Comparison of ENCODE assay signal across 8 cellular contexts in the genomic region with DNA sequence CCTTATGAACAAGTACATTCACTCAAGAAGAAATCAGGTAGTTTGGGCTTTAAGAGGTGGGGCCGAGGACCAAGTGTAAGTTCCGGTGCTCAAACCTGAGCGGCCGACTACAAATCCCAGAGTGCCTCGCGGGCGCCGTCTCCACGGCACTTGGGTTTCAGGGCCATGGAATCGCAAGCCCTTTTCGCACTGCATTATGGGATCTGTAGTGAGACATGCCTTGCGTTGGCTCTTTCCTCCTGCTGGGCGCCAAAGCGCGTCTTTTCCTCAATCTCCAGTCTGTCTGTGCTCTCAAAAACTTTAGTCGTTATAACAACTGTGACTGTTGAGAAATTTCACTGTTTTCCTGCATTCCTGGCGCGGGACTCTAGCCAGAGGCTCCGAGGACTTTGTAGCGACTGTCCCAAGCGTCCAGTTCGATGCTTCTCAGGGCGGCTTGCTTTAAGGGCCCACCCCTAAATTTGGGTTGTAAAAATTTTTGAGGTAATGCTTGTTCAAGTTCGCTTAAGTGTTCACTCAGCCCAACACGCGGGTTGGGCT. TPM values are rescaled to one million over a fixed set of nuclear protein-coding genes. Genes with fewer than 3 reads are reported as not detected.
DNase-seq lines count a peak whose midpoint lies in the region; ATAC-seq and TF ChIP-seq lines count a peak whose summit lies in the region.

No MANE protein-coding gene starts in this region.

- H3K4me1 ChIP-seq in Panc1 (ENCODE audit: control insufficient read depth, insufficient read depth, low read length) (peaks cover 20% of the 10 kb centered on the region), esophagus muscularis mucosa (peaks cover 39 to 68% (median 65%) of the 10 kb centered on the region in 4 donors), mucosa of stomach (ENCODE audit: control insufficient read depth, insufficient read depth, low read length) (peaks cover 17% of the 10 kb centered on the region)

- intact Hi-C loops in Panc1 (cut with micrococcal nuclease; ENCODE audit: unreplicated experiment) (no loop called here), esophagus muscularis mucosa (cut with DNase I) (no loop called here)

- TF ChIP-seq CTCF in Panc1 (IDR thresholded peaks at IDR 0.05) (no peak), esophagus muscularis mucosa (IDR thresholded peaks at IDR 0.05) (peak in 1 of 3 experiments; percentile 21)

- peak; percentile 5 for TF ChIP-seq POLR2A in esophagus muscularis mucosa (IDR thresholded peaks at IDR 0.05; ENCODE audit: low read depth)

- H3K9ac ChIP-seq in mucosa of stomach (ENCODE audit: low read length) = peak overlapping the region; percentile 83

- H3K36me3 ChIP-seq in KOPT-K1 (ENCODE audit: insufficient read depth, low read length) (peaks cover 8% of the 10 kb centered on the region; the same call in 1 of the 2 replicates), Panc1 (ENCODE audit: control insufficient read depth, insufficient read depth, low read length) (peaks cover 3% of the 10 kb centered on the region; the same call in 1 of the 2 replicates), esophagus muscularis mucosa (peaks cover 0 to 6% (median 0%) of the 10 kb centered on the region in 4 donors), mucosa of stomach (ENCODE audit: control insufficient read depth, insufficient read depth, low read length) (no peaks in the 10 kb centered on the region)

- H3K27me3 ChIP-seq in Panc1 (ENCODE audit: control insufficient read depth, insufficient read depth, low read length) = no peaks in the 10 kb centered on the region
- H3K27me3 ChIP-seq in esophagus muscularis mucosa = no peaks in the 10 kb centered on the region
- no peaks in the 10 kb centered on the region for H3K27me3 ChIP-seq in mucosa of stomach (ENCODE audit: control insufficient read depth, insufficient read depth, low read length)

- peak overlapping the region; percentile 74 for H3K27ac ChIP-seq in KOPT-K1 (ENCODE audit: low read depth, low read length, poor library complexity, severe bottlenecking)
- H3K27ac ChIP-seq in Panc1 (ENCODE audit: low read length) = peak overlapping the region; percentile 90
- H3K27ac ChIP-seq in esophagus muscularis mucosa (replicated peaks in 1 of 4) = peak overlapping the region; percentile 93 to 96 (median 94)

- in situ Hi-C loops in Panc1 (cut with HindIII; ENCODE audit: low pct_unique_long_range_greater_than_20kb, low sequenced_read_pairs) = no loop called here

- no peak for TF ChIP-seq EP300 in esophagus muscularis mucosa (IDR thresholded peaks at IDR 0.05)

- POLR2A ChIA-PET in Panc1 (lab: Charles Lee) = interaction anchor here (0.6 kb wide), 1 partner anchor 52 kb away, joined by 11 read pairs; no protein-coding TSS in a partner anchor

- ATAC-seq in GM21825 (IDR thresholded peaks at IDR 0.05; ENCODE audit: unreplicated experiment) (peak; percentile 75), Panc1 (peak; percentile 88)

- peak overlapping the region; percentile 69 to 84 for H3K4me3 ChIP-seq in Panc1 (ENCODE audit: low read depth in 2 of 2, low read length in 2 of 2)
- peak overlapping the region; percentile 76 to 93 (median 81) for H3K4me3 ChIP-seq in esophagus muscularis mucosa
- H3K4me3 ChIP-seq in mucosa of stomach (ENCODE audit: low read length) = peak overlapping the region; percentile 52

- DNase-seq in DMS53 (lab: John Stamatoyannopoulos, UW) (peak; percentile 99), Panc1 (ENCODE audit: low read depth, low spot score) (peak; percentile 95), esophagus muscularis mucosa (ENCODE audit: extremely low spot score) (peak; percentile 99)
- peak; percentile 93 to 94 for DNase-seq in activated T-cell treated with anti-CD3 and anti-CD28 coated beads, Interleukin-2, amount 50 U/mL, for 48 hours
- DNase-seq in stimulated activated CD8-positive, alpha-beta memory T cell treated with anti-CD3 and anti-CD28 coated beads, Interleukin-4, amount 100 ng/mL, for 4 hours (ENCODE audit: low read depth in 2 of 2, low spot score in 1 of 2) = peak; percentile 89 to 90

- 0% methylated on average over 23 of the region's 26 CpGs for WGBS in esophagus muscularis mucosa

- H3K9me3 ChIP-seq in KOPT-K1 (ENCODE audit: insufficient read depth, low read length, poor library complexity, severe bottlenecking) (no peaks in the 10 kb centered on the region), Panc1 (ENCODE audit: control insufficient read depth, insufficient read depth, low read depth, low read length) (no peaks in the 10 kb centered on the region), esophagus muscularis mucosa (no peaks in the 10 kb centered on the region), mucosa of stomach (ENCODE audit: control insufficient read depth, low read length) (no peaks in the 10 kb centered on the region)

- CTCF ChIA-PET in Panc1 (lab: Charles Lee) = no interaction called here

- no TSS peak for BruUV-seq in Panc1 (replicated peaks; lab: Mats Ljungman, UMichigan)

RNA-seq across cellular contexts. Expression of a gene that starts 0.4 kb away (rescaled TPM):
- total RNA-seq in Panc1 (2021; ENCODE audit: unreplicated experiment) (60.0 TPM), esophagus muscularis mucosa (10 to 100 TPM; 58.5 to 95.5 (median 73.1) TPM)
- 75.0 TPM for polyA plus RNA-seq in Panc1 (2012; ENCODE audit: insufficient read length)

RNA-seq across cellular contexts. Expression of a gene that starts 3.2 kb away (rescaled TPM):
- total RNA-seq in Panc1 (2021; ENCODE audit: unreplicated experiment) (4.2 TPM), esophagus muscularis mucosa (10 to 100 TPM; 19.9 to 30.0 (median 24.4) TPM)
- 2.8 TPM for polyA plus RNA-seq in Panc1 (2012; ENCODE audit: insufficient read length)

Comparison
In these comparisons a context has a peak if more than half of its experiments do, and no peak if none do; other contexts are left out.
1. Peak in every context shown above with its lines: DNase-seq, ATAC-seq, H3K4me3 ChIP-seq and H3K27ac ChIP-seq.